In genomic region chr10:18376650-18377049, GRCh38 we compare ENCODE assay signal across 22 cellular contexts.
DNase-seq lines count a peak whose midpoint lies in the region; ATAC-seq and TF ChIP-seq lines count a peak whose summit lies in the region.
"Had no signal": no experiment of that assay in that cellular context is flagged by ENCODE, and none has a peak within 500 bp of the region (broad histone marks: within the 10 kb centered on the region; RNA-seq: fewer than 3 reads in every experiment).

No MANE protein-coding gene starts in this region.

- intact Hi-C loops in left ventricle myocardium inferior (cut with micrococcal nuclease) = no loop called here
- intact Hi-C loops in heart right ventricle (cut with DNase I) = loop anchor here in 1 of 10 donors (5.0 kb wide), 1 partner anchor 1651 kb away; no protein-coding TSS in a partner anchor
- intact Hi-C loops in esophagus muscularis mucosa (cut with DNase I) = no loop called here

- no peak overlapping the region for H3K9ac ChIP-seq in mesendoderm (ENCODE audit: low read length)
- H3K9ac ChIP-seq: BLaER1 treated with 17β-estradiol and CSF1 and Interleukin-3, amounts not matched to agents 10 nM and 100 nM had no signal

- no peak for TF ChIP-seq EP300 in esophagus muscularis mucosa (IDR thresholded peaks at IDR 0.05)

- no peak overlapping the region for H4K8ac ChIP-seq in mesendoderm (ENCODE audit: low read depth, low read length)

- no peak overlapping the region for H2AK5ac ChIP-seq in mesendoderm (ENCODE audit: low read length)

- no peak overlapping the region for H3K23ac ChIP-seq in mesendoderm (ENCODE audit: low read length)

- no peak for TF ChIP-seq POLR2A in esophagus muscularis mucosa (IDR thresholded peaks at IDR 0.05; ENCODE audit: low read depth)

- H2BK15ac ChIP-seq in mesendoderm (replicated peaks; ENCODE audit: low read depth) = no peak overlapping the region

- no peaks in the 10 kb centered on the region for H3K27me3 ChIP-seq in left ventricle myocardium inferior (ENCODE audit: low read depth)
- H3K27me3 ChIP-seq in heart right ventricle = no peaks in the 10 kb centered on the region
- H3K27me3 ChIP-seq in esophagus muscularis mucosa = no peaks in the 10 kb centered on the region
- no peaks in the 10 kb centered on the region for H3K27me3 ChIP-seq in mesendoderm (ENCODE audit: insufficient read depth, low read length, poor library complexity)
- H3K27me3 ChIP-seq: BE2C; BLaER1 treated with 17β-estradiol and CSF1 and Interleukin-3, amounts not matched to agents 10 nM and 100 nM had no signal

- no peak for ATAC-seq in heart right ventricle
- ATAC-seq: A549, GM23338, HCT116 had no signal

- H3K18ac ChIP-seq in mesendoderm (ENCODE audit: low read length) = no peak overlapping the region

- no peak overlapping the region for H3K4ac ChIP-seq in mesendoderm (ENCODE audit: low read depth, low read length)

- H2BK120ac ChIP-seq in mesendoderm (ENCODE audit: low read depth, low read length) = no peak overlapping the region

- peaks cover 13% of the 10 kb centered on the region for H3K9me3 ChIP-seq in left ventricle myocardium inferior (replicated peaks)
- peaks cover 0 to 7% (median 0%) of the 10 kb centered on the region in 11 donors for H3K9me3 ChIP-seq in heart right ventricle
- no peaks in the 10 kb centered on the region for H3K9me3 ChIP-seq in esophagus muscularis mucosa
- H3K9me3 ChIP-seq: A549, BE2C had no signal

- H3K79me1 ChIP-seq in mesendoderm (ENCODE audit: low read length) = no peaks in the 10 kb centered on the region

- H3K27ac ChIP-seq in left ventricle myocardium inferior (replicated peaks) (peak overlapping the region; percentile 62), heart right ventricle (no peak overlapping the region), esophagus muscularis mucosa (replicated peaks in 1 of 4) (no peak overlapping the region), mesendoderm (ENCODE audit: low read depth, low read length) (no peak overlapping the region)
- H3K27ac ChIP-seq: A549; BLaER1 treated with 17β-estradiol and CSF1 and Interleukin-3, amounts not matched to agents 10 nM and 100 nM had no signal

- no peaks in the 10 kb centered on the region for H3K79me2 ChIP-seq in mesendoderm (ENCODE audit: control insufficient read depth, insufficient read depth, low read length)

- H3K4me1 ChIP-seq in left ventricle myocardium inferior (peaks cover 74% of the 10 kb centered on the region), heart right ventricle (peaks cover 0 to 28% (median 8%) of the 10 kb centered on the region in 9 donors), esophagus muscularis mucosa (peaks cover 9 to 57% (median 36%) of the 10 kb centered on the region in 4 donors), mesendoderm (ENCODE audit: control insufficient read depth, low read depth, low read length) (no peaks in the 10 kb centered on the region)
- H3K4me1 ChIP-seq: A549; BE2C; BLaER1 treated with 17β-estradiol and CSF1 and Interleukin-3, amounts not matched to agents 10 nM and 100 nM had no signal

- H3K56ac ChIP-seq in mesendoderm (ENCODE audit: low read length) = no peak overlapping the region

- DNase-seq in left ventricle myocardium inferior = no peak
- no peak for DNase-seq in heart right ventricle
- peak; percentile 5 for DNase-seq in ELF-1 (ENCODE audit: low read depth, low spot score)
- DNase-seq in esophagus muscularis mucosa (ENCODE audit: extremely low spot score) = peak; percentile 72
- peak; percentile 4 for DNase-seq in mesendoderm
- DNase-seq in mucosa of gallbladder (ENCODE audit: low spot score) = no peak
- DNase-seq in stimulated activated naive CD4-positive, alpha-beta T cell (lab: John Stamatoyannopoulos, UW) = no peak
- DNase-seq: 8988T; ACHN; AML-193; BE2C; CD4-positive, alpha-beta T cell; CD8-positive, alpha-beta memory T cell; DMS 273 treated with DMSO at 0.1 percent for 48 hours; DMS79; EL; GF-D8; H9 had no signal

- H3K4me2 ChIP-seq in mesendoderm (ENCODE audit: low read length) = no peak overlapping the region
- H3K4me2 ChIP-seq: A549; BLaER1 treated with 17β-estradiol and CSF1 and Interleukin-3, amounts not matched to agents 10 nM and 100 nM; GM23338 had no signal

- no peak overlapping the region for H2BK5ac ChIP-seq in mesendoderm (ENCODE audit: low read length)

- H3K4me3 ChIP-seq in left ventricle myocardium inferior (no peak overlapping the region), heart right ventricle (no peak overlapping the region), esophagus muscularis mucosa (no peak overlapping the region), mesendoderm (ENCODE audit: low read length) (no peak overlapping the region)
- H3K4me3 ChIP-seq: A549; BLaER1 treated with 17β-estradiol and CSF1 and Interleukin-3, amounts not matched to agents 10 nM and 100 nM; GM23338 had no signal

- no peaks in the 10 kb centered on the region for H3K36me3 ChIP-seq in left ventricle myocardium inferior
- H3K36me3 ChIP-seq in heart right ventricle = peaks cover 0 to 3% (median 0%) of the 10 kb centered on the region in 9 donors
- H3K36me3 ChIP-seq in esophagus muscularis mucosa = no peaks in the 10 kb centered on the region
- H3K36me3 ChIP-seq in mesendoderm (ENCODE audit: control insufficient read depth, insufficient read depth, low read length) = no peaks in the 10 kb centered on the region
- H3K36me3 ChIP-seq: BE2C; BLaER1 treated with 17β-estradiol and CSF1 and Interleukin-3, amounts not matched to agents 10 nM and 100 nM had no signal

- WGBS in heart right ventricle, 2 donors = 55 to 57% methylated on average over 5 of the region's 5 CpGs
- WGBS in esophagus muscularis mucosa = 71% methylated on average over 5 of the region's 5 CpGs
- WGBS in mesendoderm (ENCODE audit: extremely low coverage, insufficient coverage, low lambda C conversion rate) = no CpG with 5 or more reads among the region's 5 CpGs

- H4K5ac ChIP-seq in mesendoderm (ENCODE audit: low read length) = no peak overlapping the region

- TF ChIP-seq CTCF in left ventricle myocardium inferior (IDR thresholded peaks at IDR 0.05; ENCODE audit: borderline replicate concordance) (no peak), heart right ventricle (IDR thresholded peaks at IDR 0.05) (no peak), esophagus muscularis mucosa (IDR thresholded peaks at IDR 0.05) (no peak)

Comparison
In these comparisons a context has a peak if more than half of its experiments do, and no peak if none do; other contexts are left out.
1. DNase-seq: peak in ELF-1 (single experiment), esophagus muscularis mucosa (single experiment) and mesendoderm (single experiment); none in left ventricle myocardium inferior (single experiment), heart right ventricle (0 of 2), mucosa of gallbladder (single experiment) and stimulated activated naive CD4-positive, alpha-beta T cell (0 of 6).